15 cellular contexts compared by ENCODE assay signal in genomic region chr5:168991991-168992390, GRCh38.
A peak's percentile ranks its signal among the peaks of the same experiment; 100 is the strongest.
DNase-seq lines count a peak whose midpoint lies in the region; ATAC-seq and TF ChIP-seq lines count a peak whose summit lies in the region.
"Had no signal": no experiment of that assay in that cellular context is flagged by ENCODE, and none has a peak within 500 bp of the region (broad histone marks: within the 10 kb centered on the region; RNA-seq: fewer than 3 reads in every experiment).

No MANE protein-coding gene starts in this region.

- peaks cover 53% of the 10 kb centered on the region for H3K4me1 Mint-ChIP-seq in endodermal cell

- H3K4me3 ChIP-seq in GM23248 (no peak overlapping the region), endodermal cell (ENCODE audit: low read length) (no peak overlapping the region)
- H3K4me3 ChIP-seq: K562, SJCRH30 had no signal

- 44% methylated on average over 5 of the region's 5 CpGs for WGBS in GM23248 (ENCODE audit: low coverage in 1 of 2, low lambda C conversion rate in 2 of 2, missing lambda C conversion rate in 2 of 2), 2 experiments
- 74 to 83% methylated on average over 5 of the region's 5 CpGs for WGBS in endodermal cell (ENCODE audit: insufficient coverage in 1 of 2, insufficient read length in 1 of 2), 2 experiments

- in situ Hi-C loops in GM23248 (cut with MboI): no loop called here

- H3K27ac Mint-ChIP-seq in endodermal cell: no peak overlapping the region

- H2AFZ ChIP-seq in GM23248: no peak overlapping the region

- ATAC-seq in omental fat pad (ENCODE audit: low FRiP score) (peak; percentile 30), HG02763 (IDR thresholded peaks at IDR 0.05; ENCODE audit: unreplicated experiment) (no peak)
- ATAC-seq: K562 had no signal

- H3K9me3 ChIP-seq in GM23248 (ENCODE audit: low read depth) (no peaks in the 10 kb centered on the region), endodermal cell (ENCODE audit: control insufficient read depth, low read length) (no peaks in the 10 kb centered on the region)
- H3K9me3 ChIP-seq: Caco-2, SJCRH30 had no signal

- peaks cover 12% of the 10 kb centered on the region for H3K4me1 ChIP-seq in GM23248 (ENCODE audit: insufficient read depth)
- H3K4me1 ChIP-seq in endodermal cell (ENCODE audit: control insufficient read depth, insufficient read depth, low read length): peaks cover 2% of the 10 kb centered on the region
- H3K4me1 ChIP-seq: SJCRH30 had no signal

- H4K20me1 ChIP-seq in GM23248 (ENCODE audit: insufficient read depth): no peaks in the 10 kb centered on the region

- H3F3A ChIP-seq in GM23248 (ENCODE audit: insufficient read depth): no peaks in the 10 kb centered on the region

- no peaks in the 10 kb centered on the region for H3K79me2 ChIP-seq in GM23248 (ENCODE audit: insufficient read depth)

- H3K27me3 ChIP-seq in GM23248 (replicated peaks; ENCODE audit: insufficient read depth) (no peaks in the 10 kb centered on the region), endodermal cell (ENCODE audit: control insufficient read depth, insufficient read depth, low read length, poor library complexity, severe bottlenecking) (peaks cover 38% of the 10 kb centered on the region)

- TF ChIP-seq CTCF in endodermal cell (conservative IDR thresholded peaks at IDR 0.05): no peak
- TF ChIP-seq CTCF in omental fat pad (IDR thresholded peaks at IDR 0.05): no peak

- H3K4me2 ChIP-seq in GM23248 (ENCODE audit: unreplicated experiment): peak overlapping the region; percentile 6

- H3K4me3 Mint-ChIP-seq in endodermal cell: no peak overlapping the region

- no peaks in the 10 kb centered on the region for H3K36me3 Mint-ChIP-seq in endodermal cell (ENCODE audit: low read depth)

- no peaks in the 10 kb centered on the region for H3K9me3 Mint-ChIP-seq in endodermal cell

- H3K36me3 ChIP-seq in GM23248 (ENCODE audit: low read depth) (no peaks in the 10 kb centered on the region), endodermal cell (ENCODE audit: control insufficient read depth, insufficient read depth, low read length) (no peaks in the 10 kb centered on the region)
- H3K36me3 ChIP-seq: SJCRH30 had no signal

- peak overlapping the region; percentile 6; the same call in 1 of the 2 replicates for H3K9ac ChIP-seq in GM23248
- H3K9ac ChIP-seq in endodermal cell (ENCODE audit: extremely low read depth, low read length, poor library complexity, severe bottlenecking): no peak overlapping the region

- DNase-seq in GM23248: peak; percentile 63
- no peak for DNase-seq in endodermal cell
- DNase-seq in omental fat pad (ENCODE audit: low spot score): no peak
- no peak for DNase-seq in middle frontal gyrus (ENCODE audit: extremely low spot score, low spot score)
- DNase-seq in NCI-H2227 (lab: John Stamatoyannopoulos, UW; ENCODE audit: unreplicated experiment): no peak
- DNase-seq in islet precursor cell: no peak
- DNase-seq: NCI-H1436 treated with DMSO at 0.1 percent for 48 hours, NCI-H2081, NCI-H2227 treated with DMSO at 0.1 percent for 48 hours, NCI-H524 treated with DMSO at 0.1 percent for 48 hours had no signal

- no peaks in the 10 kb centered on the region for H3K9me2 ChIP-seq in GM23248 (ENCODE audit: insufficient read depth)

- no peak overlapping the region for H3K27ac ChIP-seq in GM23248
- H3K27ac ChIP-seq in endodermal cell (ENCODE audit: low read depth, low read length): peak overlapping the region; percentile 16
- H3K27ac ChIP-seq: C4-2B, SJCRH30 had no signal

- H3K27me3 Mint-ChIP-seq in endodermal cell (ENCODE audit: insufficient read depth): peaks cover 38% of the 10 kb centered on the region
